ENCODE assay signal across 18 cellular contexts in genomic region chr13:52786747-52787146, GRCh38. TPM values are rescaled to one million over a fixed set of nuclear protein-coding genes. Genes with fewer than 3 reads are reported as not detected.
A peak's percentile ranks its signal among the peaks of the same experiment; 100 is the strongest.
DNase-seq lines count a peak whose midpoint lies in the region; ATAC-seq lines count a peak whose summit lies in the region.
"Had no signal": no experiment of that assay in that cellular context is flagged by ENCODE, and none has a peak within 500 bp of the region (broad histone marks: within the 10 kb centered on the region; RNA-seq: fewer than 3 reads in every experiment).

No MANE protein-coding gene starts in this region.

- H3K27me3 Mint-ChIP-seq in stimulated activated naive CD8-positive, alpha-beta T cell treated with anti-CD3 and anti-CD28 coated beads, Interleukin-15, amount 100 ng/mL, for 72 hours = peaks cover 14% of the 10 kb centered on the region

- H3K27ac Mint-ChIP-seq in stimulated activated naive CD8-positive, alpha-beta T cell treated with anti-CD3 and anti-CD28 coated beads, Interleukin-15, amount 100 ng/mL, for 72 hours = no peak overlapping the region
- H3K27ac Mint-ChIP-seq: activated CD8-positive, alpha-beta T cell treated with anti-CD3 and anti-CD28 coated beads, Interleukin-2, amount 10 ng/mL, durations not matched to agents 7 days and 5 days; activated naive CD8-positive, alpha-beta T cell treated with anti-CD3 and anti-CD28 coated beads, Interleukin-2, amount 50 U/mL, for 24 hours had no signal

- H3K9me3 Mint-ChIP-seq in stimulated activated naive CD8-positive, alpha-beta T cell treated with anti-CD3 and anti-CD28 coated beads, Interleukin-15, amount 100 ng/mL, for 72 hours = no peaks in the 10 kb centered on the region
- H3K9me3 Mint-ChIP-seq: activated naive CD8-positive, alpha-beta T cell treated with anti-CD3 and anti-CD28 coated beads, Interleukin-2, amount 50 U/mL, for 24 hours had no signal

- peak; percentile 40 for DNase-seq in Daoy (ENCODE audit: low read depth)
- DNase-seq in NCI-H345 (lab: John Stamatoyannopoulos, UW) = peak; percentile 49
- DNase-seq in foreskin melanocyte = peak; percentile 89
- DNase-seq in occipital lobe (lab: John Stamatoyannopoulos, UW) = peak; percentile 17
- no peak for DNase-seq in activated CD4-positive, alpha-beta T cell treated with anti-CD3 and anti-CD28 coated beads for 4 hours
- no peak for DNase-seq in cerebellar cortex (ENCODE audit: low spot score)
- DNase-seq in stimulated activated naive CD8-positive, alpha-beta T cell treated with anti-CD3 and anti-CD28 coated beads, Interleukin-15, amount 100 ng/mL, for 72 hours = no peak
- DNase-seq: activated CD8-positive, alpha-beta T cell treated with anti-CD3 and anti-CD28 coated beads, Interleukin-2, amount 10 ng/mL, durations not matched to agents 7 days and 5 days; activated naive CD8-positive, alpha-beta T cell treated with anti-CD3 and anti-CD28 coated beads, Interleukin-2, amount 50 U/mL, for 24 hours; AML-193; gastrocnemius medialis; KG1; NCI-H1694; NCI-H524 treated with DMSO at 0.1 percent for 48 hours; PC-9 had no signal

- no peaks in the 10 kb centered on the region for H3K4me1 Mint-ChIP-seq in stimulated activated naive CD8-positive, alpha-beta T cell treated with anti-CD3 and anti-CD28 coated beads, Interleukin-15, amount 100 ng/mL, for 72 hours
- H3K4me1 Mint-ChIP-seq: activated naive CD8-positive, alpha-beta T cell treated with anti-CD3 and anti-CD28 coated beads, Interleukin-2, amount 50 U/mL, for 24 hours had no signal

- H3K4me3 Mint-ChIP-seq in stimulated activated naive CD8-positive, alpha-beta T cell treated with anti-CD3 and anti-CD28 coated beads, Interleukin-15, amount 100 ng/mL, for 72 hours = no peak overlapping the region
- H3K4me3 Mint-ChIP-seq: activated CD8-positive, alpha-beta T cell treated with anti-CD3 and anti-CD28 coated beads, Interleukin-2, amount 10 ng/mL, durations not matched to agents 7 days and 5 days; activated naive CD8-positive, alpha-beta T cell treated with anti-CD3 and anti-CD28 coated beads, Interleukin-2, amount 50 U/mL, for 24 hours had no signal

- ATAC-seq in stimulated activated naive CD8-positive, alpha-beta T cell treated with anti-CD3 and anti-CD28 coated beads, Interleukin-15, amount 100 ng/mL, for 72 hours = no peak
- no peak for ATAC-seq in HG02885 (IDR thresholded peaks at IDR 0.05; ENCODE audit: poor library complexity, unreplicated experiment)
- ATAC-seq: activated CD8-positive, alpha-beta T cell treated with anti-CD3 and anti-CD28 coated beads, Interleukin-2, amount 10 ng/mL, durations not matched to agents 7 days and 5 days; activated naive CD8-positive, alpha-beta T cell treated with anti-CD3 and anti-CD28 coated beads, Interleukin-2, amount 50 U/mL, for 24 hours; gastrocnemius medialis had no signal

RNA-seq across cellular contexts. Expression of gene CNMD, which starts 47.1 kb away (rescaled TPM):
- not detected in 2 replicates for total RNA-seq in Daoy (2014; rRNA removed; shearing (Covaris generic))
- total RNA-seq in occipital lobe = 2.7 TPM
- total RNA-seq: activated CD8-positive, alpha-beta T cell treated with anti-CD3 and anti-CD28 coated beads, Interleukin-2, amount 10 ng/mL, durations not matched to agents 7 days and 5 days; endothelial cell of umbilical vein; gastrocnemius medialis; mesenteric fat pad; PC-9 had no signal

Comparison
In these comparisons a context has a peak if more than half of its experiments do, and no peak if none do; other contexts are left out.
1. DNase-seq: peak in Daoy (single experiment), NCI-H345 (single experiment), foreskin melanocyte (single experiment) and occipital lobe (single experiment); none in activated CD4-positive, alpha-beta T cell treated with anti-CD3 and anti-CD28 coated beads for 4 hours (0 of 2), cerebellar cortex (single experiment) and stimulated activated naive CD8-positive, alpha-beta T cell treated with anti-CD3 and anti-CD28 coated beads, Interleukin-15, amount 100 ng/mL, for 72 hours (0 of 2).